ENCODE assay signal across 1 cellular context in genomic region chr21:34718529-34718928, GRCh38. TPM values are rescaled to one million over a fixed set of nuclear protein-coding genes. Genes with fewer than 3 reads are reported as not detected.
"Had no signal": no experiment of that assay in that cellular context is flagged by ENCODE, and none has a peak within 500 bp of the region (broad histone marks: within the 10 kb centered on the region; RNA-seq: fewer than 3 reads in every experiment).

No MANE protein-coding gene starts in this region.

RNA-seq across cellular contexts. Expression of gene CLIC6, which starts 49.7 kb away (rescaled TPM):
- total RNA-seq: G401 had no signal
